ENCODE assay signal across 8 cellular contexts in the genomic region with DNA sequence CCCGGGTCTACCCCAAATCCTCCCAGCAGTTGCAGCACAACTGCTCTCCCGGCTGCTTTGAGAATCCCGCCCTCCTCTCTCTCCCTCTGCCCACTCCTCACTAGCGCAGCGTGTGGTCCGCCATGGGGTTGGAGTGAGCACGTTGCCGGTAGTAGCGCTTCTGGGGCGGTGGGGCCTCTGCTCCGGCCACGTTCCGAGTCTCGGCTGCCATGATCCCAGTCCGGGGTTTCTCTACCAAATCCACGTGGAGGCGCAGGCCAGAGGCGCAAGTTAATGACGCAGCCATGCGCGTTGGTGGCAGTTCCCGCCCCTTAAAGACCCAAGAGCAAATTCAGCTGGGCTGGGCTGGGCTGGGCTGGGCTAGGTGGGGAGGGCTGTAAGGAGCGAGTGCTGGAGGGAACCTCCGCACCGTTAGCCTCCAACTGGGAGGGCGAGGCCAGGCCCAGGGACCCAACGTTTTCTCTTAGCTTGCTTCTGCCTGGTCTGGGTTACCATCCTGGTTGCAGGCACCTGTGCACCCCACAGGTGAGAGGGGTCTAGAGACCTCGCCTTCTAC. TPM values are rescaled to one million over a fixed set of nuclear protein-coding genes. Genes with fewer than 3 reads are reported as not detected.
DNase-seq lines count a peak whose midpoint lies in the region; ATAC-seq and TF ChIP-seq lines count a peak whose summit lies in the region.

Gene METTL1 (minus strand): TSS at position 233 of the 556 bp plus-strand sequence. CDS start 22 bp downstream, at position 211.

- H3K9me3 ChIP-seq in AG04450 (ENCODE audit: control insufficient read depth, insufficient read depth, low read length): no peaks in the 10 kb centered on the region; the same call in 1 of the 2 replicates

- no peak for TF ChIP-seq CTCF in AG04450 (IDR thresholded peaks at IDR 0.05; ENCODE audit: low read depth, low read length)

- DNase-seq in AG04450 (ENCODE audit: low read depth, low spot score) (peak; percentile 83), NCI-H2227 treated with DMSO at 0.1 percent for 48 hours (lab: John Stamatoyannopoulos, UW) (peak; percentile 84), islet precursor cell (peak; percentile 99)
- DNase-seq in activated CD4-positive, CD25-positive, alpha-beta regulatory T cell treated with anti-CD3 and anti-CD28 coated beads, Interleukin-2, amount 50 U/mL, for 16 hours (ENCODE audit: low read depth, low spot score): peak; percentile 87
- DNase-seq in central memory CD8-positive, alpha-beta T cell (ENCODE audit: low spot score in 2 of 2): peak; percentile 67 to 85
- peak; percentile 91 to 92 (median 91) for DNase-seq in stimulated activated CD4-positive, alpha-beta T cell treated with anti-CD3 and anti-CD28 coated beads, Interleukin-12 subunit alpha, Interleukin-12 subunit beta, amount 100 ng/mL, for 48 hours (ENCODE audit: low read depth in 2 of 3, low spot score in 1 of 3)

- peak within 1 kb of the TSS; percentile 98 for H3K4me3 ChIP-seq in AG04450 (ENCODE audit: low read depth, low read length)

- H3K27ac ChIP-seq in AG04450 (ENCODE audit: low read depth, low read length): peak within 1 kb of the TSS; percentile 99

- peaks cover 10% of the 10 kb centered on the region for H3K36me3 Mint-ChIP-seq in central memory CD8-positive, alpha-beta T cell (ENCODE audit: insufficient read depth)

- peaks cover under 1% of the 10 kb centered on the region for H3K27me3 ChIP-seq in AG04450 (ENCODE audit: control insufficient read depth, insufficient read depth, low read length)

- H3K4me1 Mint-ChIP-seq in central memory CD8-positive, alpha-beta T cell: peaks cover 14% of the 10 kb centered on the region

- POLR2A ChIA-PET in AG04450 (lab: Yijun Ruan, JAX): interaction anchor here (0.6 to 1.2 kb wide), 5 partner anchors 17 to 92 kb away, joined by 3 to 8 read pairs (median 5); partner anchors contain the start of genes CDK4, MARCHF9 and TSPAN31

- CTCF ChIA-PET in AG04450 (lab: Charles Lee): interaction anchor here (1.0 to 1.3 kb wide), 2 partner anchors 11 to 15 kb away, joined by 3 to 6 read pairs; partner anchors contain the start of gene TSFM

- H3K4me3 Mint-ChIP-seq in central memory CD8-positive, alpha-beta T cell: peak within 1 kb of the TSS; percentile 98

- peak; percentile 84 for ATAC-seq in GM18907 (IDR thresholded peaks at IDR 0.05; ENCODE audit: unreplicated experiment)
- peak; percentile 85 for ATAC-seq in HG03159 (IDR thresholded peaks at IDR 0.05; ENCODE audit: unreplicated experiment)
- ATAC-seq in central memory CD8-positive, alpha-beta T cell (replicated peaks; ENCODE audit: extremely low read depth, poor library complexity, severe bottlenecking): peak; percentile 91

- no peaks in the 10 kb centered on the region for H3K9me3 Mint-ChIP-seq in central memory CD8-positive, alpha-beta T cell

- H3K27me3 Mint-ChIP-seq in central memory CD8-positive, alpha-beta T cell: peaks cover 4% of the 10 kb centered on the region

- peak within 1 kb of the TSS; percentile 97 for H3K27ac Mint-ChIP-seq in central memory CD8-positive, alpha-beta T cell (ENCODE audit: low read depth)

RNA-seq across cellular contexts. Expression of gene METTL1, which starts in this region (rescaled TPM):
- 20.1 and 23.5 TPM in 2 replicates for polyA plus RNA-seq in AG04450 (2011; rRNA removed)
- 22.8 and 26.3 TPM in 2 replicates for polyA minus RNA-seq in AG04450 (2011; rRNA and poly(A)+ RNA removed)

Comparison
In these comparisons a context has a peak if more than half of its experiments do, and no peak if none do; other contexts are left out.
1. Peak in every context shown above with its lines: DNase-seq, ATAC-seq, H3K4me3 ChIP-seq and H3K27ac ChIP-seq.